Comparison of ENCODE assay signal across 16 cellular contexts in genomic region chr1:118481091-118481490, GRCh38.
"Had no signal": no experiment of that assay in that cellular context is flagged by ENCODE, and none has a peak within 500 bp of the region (broad histone marks: within the 10 kb centered on the region; RNA-seq: fewer than 3 reads in every experiment).

No MANE protein-coding gene starts in this region.

- H3K27me3 ChIP-seq: ovary, upper lobe of right lung had no signal

- DNase-seq: activated CD4-positive, alpha-beta T cell treated with anti-CD3 and anti-CD28 coated beads, Interleukin-2, amount 50 U/mL, for 1 hour; activated CD8-positive, alpha-beta memory T cell treated with anti-CD3 and anti-CD28 coated beads, Interleukin-2, amount 50 U/mL, for 48 hours; activated effector memory CD4-positive, alpha-beta T cell treated with Interleukin-2 at 50 U/mL for 16 hours; activated naive CD4-positive, alpha-beta T cell treated with anti-CD3 and anti-CD28 coated beads, Interleukin-2, amount 50 U/mL, for 16 hours; activated T-cell treated with anti-CD3 and anti-CD28 coated beads, Interleukin-2, amount 50 U/mL, for 48 hours; dermis blood vessel endothelial cell; effector memory CD8-positive, alpha-beta T cell; left cardiac atrium; lower lobe of right lung; natural killer cell; ovary; stimulated activated naive B cell treated with anti-CD40 and anti-IgM and Interleukin-4, amounts not matched to agents 10 μg/mL and 1 μg/mL and 100 μg/mL, for 72 hours; T1000; upper lobe of right lung had no signal

- H3K9me3 ChIP-seq: lower lobe of right lung, ovary, thoracic aorta, upper lobe of right lung had no signal

- H3K36me3 ChIP-seq: lower lobe of right lung, ovary, thoracic aorta, upper lobe of right lung had no signal

- H3K4me1 ChIP-seq: lower lobe of right lung, upper lobe of right lung had no signal

- H3K27ac ChIP-seq: lower lobe of right lung, ovary, thoracic aorta, upper lobe of right lung had no signal

- H3K4me3 ChIP-seq: lower lobe of right lung, ovary, thoracic aorta, upper lobe of right lung had no signal

- ATAC-seq: effector memory CD8-positive, alpha-beta T cell; left cardiac atrium; lower lobe of right lung; natural killer cell; sciatic nerve; stimulated activated naive B cell treated with anti-CD40 and anti-IgM and Interleukin-4, amounts not matched to agents 10 μg/mL and 1 μg/mL and 100 μg/mL, for 72 hours; upper lobe of right lung had no signal
